Comparison of ENCODE assay signal across 8 cellular contexts in genomic region chr6:101396552-101397173, GRCh38. TPM values are rescaled to one million over a fixed set of nuclear protein-coding genes. Genes with fewer than 3 reads are reported as not detected.
A peak's percentile ranks its signal among the peaks of the same experiment; 100 is the strongest.
DNase-seq lines count a peak whose midpoint lies in the region; ATAC-seq and TF ChIP-seq lines count a peak whose summit lies in the region.

No MANE protein-coding gene starts in this region.

- no peaks in the 10 kb centered on the region for H3K79me2 ChIP-seq in mesendoderm (ENCODE audit: control insufficient read depth, insufficient read depth, low read length)

- H3K4ac ChIP-seq in mesendoderm (ENCODE audit: low read depth, low read length) = no peak overlapping the region

- H3K27me3 ChIP-seq in brain microvascular endothelial cell (replicated peaks) = no peaks in the 10 kb centered on the region
- H3K27me3 ChIP-seq in mesendoderm (ENCODE audit: insufficient read depth, low read length, poor library complexity) = peaks cover 7% of the 10 kb centered on the region

- no peak overlapping the region for H2BK15ac ChIP-seq in mesendoderm (replicated peaks; ENCODE audit: low read depth)

- no peak overlapping the region for H3K56ac ChIP-seq in mesendoderm (ENCODE audit: low read length)

- H3K36me3 ChIP-seq in brain microvascular endothelial cell (replicated peaks) (no peaks in the 10 kb centered on the region), mesendoderm (ENCODE audit: control insufficient read depth, insufficient read depth, low read length) (no peaks in the 10 kb centered on the region)

- no peak for ATAC-seq in HG02884 (IDR thresholded peaks at IDR 0.05; ENCODE audit: unreplicated experiment)

- no peak overlapping the region for H3K27ac ChIP-seq in brain microvascular endothelial cell
- no peak overlapping the region for H3K27ac ChIP-seq in mesendoderm (ENCODE audit: low read depth, low read length)

- no peak for TF ChIP-seq CTCF in brain microvascular endothelial cell (IDR thresholded peaks at IDR 0.05; ENCODE audit: low read depth, low read length, missing control alignments)

- no peaks in the 10 kb centered on the region for H3K79me1 ChIP-seq in mesendoderm (ENCODE audit: low read length)

- H3K9ac ChIP-seq in mesendoderm (ENCODE audit: low read length) = no peak overlapping the region

- H3K23ac ChIP-seq in mesendoderm (ENCODE audit: low read length) = no peak overlapping the region

- in situ Hi-C loops in brain microvascular endothelial cell (cut with HindIII; ENCODE audit: low pct_ligation_motif_present, low sequenced_read_pairs) = no loop called here

- peaks cover 5% of the 10 kb centered on the region for H3K4me1 ChIP-seq in mesendoderm (ENCODE audit: control insufficient read depth, low read depth, low read length)

- no peak overlapping the region for H2AK5ac ChIP-seq in mesendoderm (ENCODE audit: low read length)

- no peak overlapping the region for H3K18ac ChIP-seq in mesendoderm (ENCODE audit: low read length)

- H2BK5ac ChIP-seq in mesendoderm (ENCODE audit: low read length) = no peak overlapping the region

- H3K4me3 ChIP-seq in brain microvascular endothelial cell (ENCODE audit: low read depth, low read length) (no peak overlapping the region), mesendoderm (ENCODE audit: low read length) (no peak overlapping the region)

- H2BK120ac ChIP-seq in mesendoderm (ENCODE audit: low read depth, low read length) = no peak overlapping the region

- DNase-seq in NCI-H446 (lab: John Stamatoyannopoulos, UW) (peak; percentile 10 to 18), NCI-H446 treated with DMSO at 0.1 percent for 48 hours (lab: John Stamatoyannopoulos, UW) (no peak), NCI-H69 (lab: John Stamatoyannopoulos, UW) (peak; percentile 48), brain microvascular endothelial cell (peak; percentile 61), mesendoderm (peak; percentile 65), NCI-H510A (lab: John Stamatoyannopoulos, UW) (no peak), NCI-H1105 treated with DMSO at 0.1 percent for 48 hours (lab: John Stamatoyannopoulos, UW) (no peak)

- H4K5ac ChIP-seq in mesendoderm (ENCODE audit: low read length) = no peak overlapping the region

- H3K4me2 ChIP-seq in mesendoderm (ENCODE audit: low read length) = no peak overlapping the region

- H4K8ac ChIP-seq in mesendoderm (ENCODE audit: low read depth, low read length) = no peak overlapping the region

- no CpG with 5 or more reads among the region's 3 CpGs for WGBS in mesendoderm (ENCODE audit: extremely low coverage, insufficient coverage, low lambda C conversion rate)

RNA-seq across cellular contexts. Expression of gene GRIK2, which starts 3.2 kb away (rescaled TPM):
- 0.59 TPM for polyA plus RNA-seq in mesendoderm (2013, experiment 1 of 2)
- 0.64 TPM for polyA plus RNA-seq in mesendoderm (2013, experiment 2 of 2)

Comparison
In these comparisons a context has a peak if more than half of its experiments do, and no peak if none do; other contexts are left out.
1. DNase-seq: peak in NCI-H446 (2 of 2), NCI-H69 (single experiment), brain microvascular endothelial cell (single experiment) and mesendoderm (single experiment); none in NCI-H446 treated with DMSO at 0.1 percent for 48 hours (single experiment), NCI-H510A (single experiment) and NCI-H1105 treated with DMSO at 0.1 percent for 48 hours (single experiment).